Comparison of ENCODE assay signal across 20 cellular contexts in genomic region chr4:85861064-85861767, GRCh38.
DNase-seq lines count a peak whose midpoint lies in the region; ATAC-seq, FAIRE-seq and TF ChIP-seq lines count a peak whose summit lies in the region.
"Had no signal": no experiment of that assay in that cellular context is flagged by ENCODE, and none has a peak within 500 bp of the region (broad histone marks: within the 10 kb centered on the region; RNA-seq: fewer than 3 reads in every experiment).

No MANE protein-coding gene starts in this region.

- H3K9me2 ChIP-seq in PC-3 (replicated peaks; ENCODE audit: low read length): no peaks in the 10 kb centered on the region

- CTCF ChIA-PET in PC-3 (lab: Charles Lee): no interaction called here

- H3F3A ChIP-seq in PC-3 (ENCODE audit: low read length, unreplicated experiment): no peaks in the 10 kb centered on the region

- H3K4me1 ChIP-seq in PC-3 (ENCODE audit: insufficient read depth, low read length): peaks cover 19% of the 10 kb centered on the region
- H3K4me1 ChIP-seq: foreskin keratinocyte, lower lobe of right lung had no signal

- TF ChIP-seq CTCF in D721Med (IDR thresholded peaks at IDR 0.05; ENCODE audit: insufficient read depth, missing control alignments): no peak
- TF ChIP-seq CTCF in PC-3 (conservative IDR thresholded peaks at IDR 0.05; ENCODE audit: low read depth, low read length): no peak

- DNase-seq in D721Med (ENCODE audit: insufficient read length, low spot score): no peak
- peak; percentile 19 for DNase-seq in PC-3
- DNase-seq in activated CD4-positive, alpha-beta T cell treated with anti-CD3 and anti-CD28 coated beads, Interleukin-2, amount 50 U/mL, for 4 hours: no peak
- DNase-seq in NK-92 (lab: John Stamatoyannopoulos, UW; ENCODE audit: unreplicated experiment): no peak
- no peak for DNase-seq in amniotic stem cell (lab: John Stamatoyannopoulos, UW)
- DNase-seq in COLO668 (lab: John Stamatoyannopoulos, UW; ENCODE audit: unreplicated experiment): no peak
- DNase-seq: activated gamma-delta T cell treated with Interleukin-2 at 50 U/mL for 16 hours; CD8-positive, alpha-beta memory T cell; effector memory CD4-positive, alpha-beta T cell; lower lobe of right lung; right cardiac atrium; stimulated activated CD4-positive, alpha-beta T cell treated with anti-CD3 and anti-CD28 coated beads, Interleukin-2, amount 100 ng/mL, for 24 hours; stimulated activated CD8-positive, alpha-beta memory T cell treated with anti-CD3 and anti-CD28 coated beads, Interleukin-4, amount 100 ng/mL, for 48 hours; WERI-Rb-1 had no signal

- H3K36me3 ChIP-seq in PC-3 (ENCODE audit: low read depth, low read length): no peaks in the 10 kb centered on the region
- H3K36me3 ChIP-seq: lower lobe of right lung, neural progenitor cell, WERI-Rb-1 had no signal

- TF ChIP-seq EP300 in Ishikawa (IDR thresholded peaks at IDR 0.05; ENCODE audit: borderline replicate concordance): no peak

- intact Hi-C loops in PC-3 (cut with micrococcal nuclease): loop anchor here (5.0 kb wide), 1 partner anchor 34 kb away; no protein-coding TSS in a partner anchor

- no peaks in the 10 kb centered on the region for H4K20me1 ChIP-seq in PC-3 (ENCODE audit: low read length)

- no peak overlapping the region for H2AFZ ChIP-seq in PC-3 (ENCODE audit: low read length)

- ATAC-seq in PC-3: peak; percentile 41; the same call in 1 of the 2 replicates
- ATAC-seq: foreskin keratinocyte, lower lobe of right lung, right cardiac atrium had no signal

- POLR2A ChIA-PET in PC-3 (lab: Charles Lee; ENCODE audit: unreplicated experiment): no interaction called here

- no peaks in the 10 kb centered on the region for H3K79me2 ChIP-seq in PC-3 (ENCODE audit: low read length)

- FAIRE-seq in D721Med (lab: Jason Lieb, UNC) (peak; percentile 11), islet of Langerhans (lab: Jason Lieb, UNC) (peak; percentile 81)

- no peak overlapping the region for H3K4me2 ChIP-seq in PC-3 (ENCODE audit: low read length)
- H3K4me2 ChIP-seq: KMS-11, neural progenitor cell had no signal

- BruUV-seq in PC-3 (replicated peaks; lab: Mats Ljungman, UMichigan): no TSS peak

- TF ChIP-seq RAD21 in Ishikawa (IDR thresholded peaks at IDR 0.05; ENCODE audit: low read depth): no peak

- H3K27me3 ChIP-seq in PC-3 (ENCODE audit: low read length): no peaks in the 10 kb centered on the region
- H3K27me3 ChIP-seq: foreskin keratinocyte, neural progenitor cell had no signal

- no peak overlapping the region for H3K27ac ChIP-seq in PC-3 (ENCODE audit: low read length)
- H3K27ac ChIP-seq: foreskin keratinocyte, HL-60, KMS-11, lower lobe of right lung, neural progenitor cell, WERI-Rb-1 had no signal

- H3K4me3 ChIP-seq in PC-3 (ENCODE audit: low read length): no peak overlapping the region
- H3K4me3 ChIP-seq: lower lobe of right lung, neural progenitor cell had no signal

- no peak overlapping the region for H3K9ac ChIP-seq in PC-3 (ENCODE audit: low read length)
- H3K9ac ChIP-seq: KMS-11, neural progenitor cell had no signal

- H3K9me3 ChIP-seq in PC-3 (ENCODE audit: low read length): no peaks in the 10 kb centered on the region
- H3K9me3 ChIP-seq: lower lobe of right lung had no signal

TF ChIP-seq in Ishikawa, 13 proteins besides CTCF, POLR2A, EP300 and RAD21:
- TF ChIP-seq NFIC (IDR thresholded peaks at IDR 0.05) (peak; percentile 54), CREB1 (IDR thresholded peaks at IDR 0.05; ENCODE audit: low read depth) (no peak), TEAD4 (IDR thresholded peaks at IDR 0.05) (no peak)
